28 cellular contexts compared by ENCODE assay signal in the genomic region with DNA sequence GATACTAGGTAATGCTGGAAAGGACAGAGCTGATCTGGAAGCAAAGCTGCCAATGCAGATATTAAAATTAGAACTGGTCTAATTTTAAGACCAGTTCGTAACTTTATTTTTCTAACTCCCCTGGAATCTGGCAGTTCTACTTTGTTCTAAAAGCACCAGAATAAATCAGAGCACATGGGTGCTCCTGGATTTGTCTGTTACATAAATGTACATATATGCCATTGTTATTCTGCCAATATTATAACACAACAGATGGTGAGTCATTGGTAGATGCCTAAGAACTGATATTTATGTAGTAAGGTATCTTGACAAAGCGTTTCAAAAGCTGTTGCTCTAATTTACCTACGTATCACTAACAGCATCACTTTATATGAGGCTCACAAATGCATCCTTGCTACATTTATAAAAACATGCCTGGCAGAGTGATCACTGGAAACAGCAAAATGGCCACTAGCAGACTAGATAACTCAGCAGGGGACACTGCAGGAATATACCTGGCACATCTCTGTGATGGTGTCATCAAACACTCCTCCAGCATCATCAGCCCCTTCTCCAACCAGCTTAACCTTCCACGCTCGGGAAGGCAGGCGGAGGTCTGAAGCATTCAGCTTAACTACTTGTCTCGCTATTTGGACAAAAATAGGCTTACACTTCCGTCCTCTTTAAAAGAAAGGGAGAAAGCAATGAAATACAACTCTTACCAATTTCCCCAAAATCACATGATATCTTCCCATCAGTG. TPM values are rescaled to one million over a fixed set of nuclear protein-coding genes. Genes with fewer than 3 reads are reported as not detected.
"Had no signal": no experiment of that assay in that cellular context is flagged by ENCODE, and none has a peak within 500 bp of the region (broad histone marks: within the 10 kb centered on the region; RNA-seq: fewer than 3 reads in every experiment).

No MANE protein-coding gene starts in this region.

- FAIRE-seq: endothelial cell of umbilical vein, small intestine, TTC549 had no signal

- DNase-seq: activated CD4-positive, alpha-beta T cell treated with anti-CD3 and anti-CD28 coated beads, Interleukin-2, amount 10 ng/mL, durations not matched to agents 7 days and 5 days; activated CD4-positive, CD25-positive, alpha-beta regulatory T cell treated with anti-CD3 and anti-CD28 coated beads, Interleukin-2, amount 50 U/mL, for 72 hours; activated CD8-positive, alpha-beta memory T cell treated with anti-CD3 and anti-CD28 coated beads, Interleukin-2, amount 10 ng/mL, durations not matched to agents 7 days and 5 days; activated CD8-positive, alpha-beta T cell treated with anti-CD3 and anti-CD28 coated beads for 36 hours; activated naive CD8-positive, alpha-beta T cell treated with anti-CD3 and anti-CD28 coated beads for 36 hours; activated T-cell treated with anti-CD3 and anti-CD28 coated beads for 4 hours; effector CD8-positive, alpha-beta T cell; foreskin melanocyte; immature natural killer cell; kidney glomerular epithelial cell; left ventricle myocardium inferior; midbrain; right lobe of liver; small intestine; stimulated activated CD4-positive, alpha-beta T cell treated with anti-CD3 and anti-CD28 coated beads, Interleukin-2, amount 100 ng/mL, for 24 hours; stimulated activated naive CD8-positive, alpha-beta T cell treated with anti-CD3 and anti-CD28 coated beads, Interleukin-15, amount 100 ng/mL, for 72 hours; trophoblast cell; WERI-Rb-1 had no signal

- H3K9me3 ChIP-seq: breast epithelium, left ventricle myocardium inferior, right lobe of liver, suprapubic skin, vagina had no signal

- H3K27me3 Mint-ChIP-seq: activated CD4-positive, alpha-beta T cell treated with anti-CD3 and anti-CD28 coated beads, Interleukin-2, amount 10 ng/mL, durations not matched to agents 7 days and 5 days; activated CD8-positive, alpha-beta memory T cell treated with anti-CD3 and anti-CD28 coated beads, Interleukin-2, amount 10 ng/mL, durations not matched to agents 7 days and 5 days; activated CD8-positive, alpha-beta T cell treated with anti-CD3 and anti-CD28 coated beads for 36 hours; activated naive CD8-positive, alpha-beta T cell treated with anti-CD3 and anti-CD28 coated beads for 36 hours; dendritic cell treated with granulocyte-macrophage colony-stimulating factor and Interleukin-4, amounts not matched to agents 40 ng/mL and 50 ng/mL, for 4 days; stimulated activated naive CD8-positive, alpha-beta T cell treated with anti-CD3 and anti-CD28 coated beads, Interleukin-15, amount 100 ng/mL, for 72 hours had no signal

- H3K4me1 Mint-ChIP-seq: immature natural killer cell; nephron; stimulated activated effector memory CD8-positive, alpha-beta T cell treated with anti-CD3 and anti-CD28 coated beads, Interleukin-12 subunit alpha, Interleukin-12 subunit beta, amount 100 ng/mL, for 72 hours had no signal

- H3K27ac Mint-ChIP-seq: activated CD4-positive, alpha-beta T cell treated with anti-CD3 and anti-CD28 coated beads, Interleukin-2, amount 10 ng/mL, durations not matched to agents 7 days and 5 days; activated CD8-positive, alpha-beta memory T cell treated with anti-CD3 and anti-CD28 coated beads, Interleukin-2, amount 10 ng/mL, durations not matched to agents 7 days and 5 days; activated CD8-positive, alpha-beta T cell treated with anti-CD3 and anti-CD28 coated beads for 36 hours; dendritic cell treated with granulocyte-macrophage colony-stimulating factor and Interleukin-4, amounts not matched to agents 40 ng/mL and 50 ng/mL, for 4 days; nephron; stimulated activated effector memory CD8-positive, alpha-beta T cell treated with anti-CD3 and anti-CD28 coated beads, Interleukin-12 subunit alpha, Interleukin-12 subunit beta, amount 100 ng/mL, for 72 hours; T-helper 2 cell treated with Interferon-gamma antibody and Interleukin-4, amounts not matched to agents 5 μg/mL and 100 μg/mL, for 36 hours had no signal

- H3K27me3 ChIP-seq: breast epithelium, right lobe of liver, suprapubic skin, vagina had no signal

- H3K4me3 Mint-ChIP-seq: activated CD4-positive, alpha-beta T cell treated with anti-CD3 and anti-CD28 coated beads, Interleukin-2, amount 10 ng/mL, durations not matched to agents 7 days and 5 days; activated CD8-positive, alpha-beta memory T cell treated with anti-CD3 and anti-CD28 coated beads, Interleukin-2, amount 10 ng/mL, durations not matched to agents 7 days and 5 days; activated CD8-positive, alpha-beta T cell treated with anti-CD3 and anti-CD28 coated beads for 36 hours; activated naive CD8-positive, alpha-beta T cell treated with anti-CD3 and anti-CD28 coated beads for 36 hours; dendritic cell treated with granulocyte-macrophage colony-stimulating factor and Interleukin-4, amounts not matched to agents 40 ng/mL and 50 ng/mL, for 4 days; immature natural killer cell; nephron; stimulated activated effector memory CD8-positive, alpha-beta T cell treated with anti-CD3 and anti-CD28 coated beads, Interleukin-12 subunit alpha, Interleukin-12 subunit beta, amount 100 ng/mL, for 72 hours; stimulated activated naive CD8-positive, alpha-beta T cell treated with anti-CD3 and anti-CD28 coated beads, Interleukin-15, amount 100 ng/mL, for 72 hours; T-helper 2 cell treated with Interferon-gamma antibody and Interleukin-4, amounts not matched to agents 5 μg/mL and 100 μg/mL, for 36 hours had no signal

- H3K27ac ChIP-seq: breast epithelium, left ventricle myocardium inferior, right lobe of liver, suprapubic skin, vagina, WERI-Rb-1 had no signal

- H3K9me3 Mint-ChIP-seq: activated naive CD8-positive, alpha-beta T cell treated with anti-CD3 and anti-CD28 coated beads for 36 hours; immature natural killer cell; stimulated activated effector memory CD8-positive, alpha-beta T cell treated with anti-CD3 and anti-CD28 coated beads, Interleukin-12 subunit alpha, Interleukin-12 subunit beta, amount 100 ng/mL, for 72 hours; stimulated activated naive CD8-positive, alpha-beta T cell treated with anti-CD3 and anti-CD28 coated beads, Interleukin-15, amount 100 ng/mL, for 72 hours had no signal

- H3K4me1 ChIP-seq: breast epithelium, left ventricle myocardium inferior, right lobe of liver, suprapubic skin, vagina had no signal

- ATAC-seq: activated CD8-positive, alpha-beta memory T cell treated with anti-CD3 and anti-CD28 coated beads, Interleukin-2, amount 10 ng/mL, durations not matched to agents 7 days and 5 days; activated CD8-positive, alpha-beta T cell treated with anti-CD3 and anti-CD28 coated beads for 36 hours; esophagus mucosa; right lobe of liver; stimulated activated effector memory CD8-positive, alpha-beta T cell treated with anti-CD3 and anti-CD28 coated beads, Interleukin-12 subunit alpha, Interleukin-12 subunit beta, amount 100 ng/mL, for 72 hours; stimulated activated naive CD8-positive, alpha-beta T cell treated with anti-CD3 and anti-CD28 coated beads, Interleukin-15, amount 100 ng/mL, for 72 hours had no signal

- H3K4me3 ChIP-seq: breast epithelium, left ventricle myocardium inferior, right lobe of liver, suprapubic skin, vagina had no signal

RNA-seq across cellular contexts. Expression of a gene that starts 26.2 kb away (rescaled TPM):
- total RNA-seq: endothelial cell of umbilical vein had no signal
